In genomic region chr7:91264083-91264923, GRCh38 we compare ENCODE assay signal across 8 cellular contexts. TPM values are rescaled to one million over a fixed set of nuclear protein-coding genes. Genes with fewer than 3 reads are reported as not detected.
DNase-seq lines count a peak whose midpoint lies in the region; ATAC-seq and TF ChIP-seq lines count a peak whose summit lies in the region.

TSS of gene FZD1 (plus strand) at chr7:91264433. CDS start at chr7:91264881, 448 bp downstream.

- H3K4me1 Mint-ChIP-seq in stimulated activated naive CD8-positive, alpha-beta T cell treated with anti-CD3 and anti-CD28 coated beads, Interleukin-15, amount 100 ng/mL, for 72 hours = peaks cover 17% of the 10 kb centered on the region

- ATAC-seq in GM21381 (IDR thresholded peaks at IDR 0.05; ENCODE audit: unreplicated experiment) = peak; percentile 92
- ATAC-seq in stimulated activated naive CD8-positive, alpha-beta T cell treated with anti-CD3 and anti-CD28 coated beads, Interleukin-15, amount 100 ng/mL, for 72 hours = peak; percentile 92

- H3K27ac Mint-ChIP-seq in stimulated activated naive CD8-positive, alpha-beta T cell treated with anti-CD3 and anti-CD28 coated beads, Interleukin-15, amount 100 ng/mL, for 72 hours = peak within 1 kb of the TSS in 1 of 2 donors; percentile 16

- DNase-seq in DMS 273 (lab: John Stamatoyannopoulos, UW; ENCODE audit: unreplicated experiment) = peak; percentile 100
- DNase-seq in HS-27A (ENCODE audit: low read depth) = peak; percentile 76
- DNase-seq in NCI-H82 (lab: John Stamatoyannopoulos, UW) = peak; percentile 99
- peak; percentile 29 for DNase-seq in activated T-cell treated with anti-CD3 and anti-CD28 coated beads for 4 hours
- DNase-seq in fibroblast of mammary gland (ENCODE audit: low read depth) = peak; percentile 97
- DNase-seq in myocyte (ENCODE audit: low read depth) = peak; percentile 100
- peak; percentile 74 to 83 for DNase-seq in stimulated activated naive CD8-positive, alpha-beta T cell treated with anti-CD3 and anti-CD28 coated beads, Interleukin-15, amount 100 ng/mL, for 72 hours

- H3K4me3 Mint-ChIP-seq in stimulated activated naive CD8-positive, alpha-beta T cell treated with anti-CD3 and anti-CD28 coated beads, Interleukin-15, amount 100 ng/mL, for 72 hours = peak within 1 kb of the TSS; percentile 92

- H3K4me3 ChIP-seq in fibroblast of mammary gland (ENCODE audit: control insufficient read depth, low read depth, low read length) = peak within 1 kb of the TSS; percentile 74

- no peaks in the 10 kb centered on the region for H3K9me3 Mint-ChIP-seq in stimulated activated naive CD8-positive, alpha-beta T cell treated with anti-CD3 and anti-CD28 coated beads, Interleukin-15, amount 100 ng/mL, for 72 hours

- peaks cover 72% of the 10 kb centered on the region for H3K27me3 Mint-ChIP-seq in stimulated activated naive CD8-positive, alpha-beta T cell treated with anti-CD3 and anti-CD28 coated beads, Interleukin-15, amount 100 ng/mL, for 72 hours

- no peak for TF ChIP-seq CTCF in fibroblast of mammary gland (conservative IDR thresholded peaks at IDR 0.05; ENCODE audit: control insufficient read depth, insufficient read depth, low read depth, low read length)

RNA-seq across cellular contexts. Expression of gene FZD1, which starts in this region (rescaled TPM):
- total RNA-seq in myocyte = 13.3 and 14.2 TPM in 2 replicates
- polyA plus RNA-seq in myocyte (2012) = 8.5 TPM

Comparison
In these comparisons a context has a peak if more than half of its experiments do, and no peak if none do; other contexts are left out.
1. Peak in every context shown above with its lines: DNase-seq, ATAC-seq and H3K4me3 ChIP-seq.
2. DNase-seq: peak in every context shown above with its lines; median percentile 100 in DMS 273; 100 in myocyte; 99 in NCI-H82; 97 in fibroblast of mammary gland; 78 in stimulated activated naive CD8-positive, alpha-beta T cell treated with anti-CD3 and anti-CD28 coated beads, Interleukin-15, amount 100 ng/mL, for 72 hours; 76 in HS-27A; 29 in activated T-cell treated with anti-CD3 and anti-CD28 coated beads for 4 hours.